ENCODE assay signal across 19 cellular contexts in genomic region chr16:84042308-84042878, GRCh38. TPM values are rescaled to one million over a fixed set of nuclear protein-coding genes. Genes with fewer than 3 reads are reported as not detected.
DNase-seq lines count a peak whose midpoint lies in the region; ATAC-seq and TF ChIP-seq lines count a peak whose summit lies in the region.
"Had no signal": no experiment of that assay in that cellular context is flagged by ENCODE, and none has a peak within 500 bp of the region (broad histone marks: within the 10 kb centered on the region; RNA-seq: fewer than 3 reads in every experiment).

Gene SLC38A8, minus strand, starts transcription at chr16:84042795. Its CDS starts 638 bp downstream, at chr16:84042157.

- H3K9ac ChIP-seq in endodermal cell (ENCODE audit: extremely low read depth, low read length, poor library complexity, severe bottlenecking): no peak within 1 kb of the TSS

- no peak for TF ChIP-seq EP300 in Ishikawa (IDR thresholded peaks at IDR 0.05; ENCODE audit: borderline replicate concordance)

- peak within 1 kb of the TSS; percentile 72 for H3K27ac Mint-ChIP-seq in endodermal cell
- H3K27ac Mint-ChIP-seq: GM23338, T-cell had no signal

- H3K36me3 ChIP-seq in endodermal cell (ENCODE audit: control insufficient read depth, insufficient read depth, low read length) (no peaks in the 10 kb centered on the region), neuron (ENCODE audit: insufficient read depth, low read length) (no peaks in the 10 kb centered on the region)

- no peaks in the 10 kb centered on the region for H3K9me3 Mint-ChIP-seq in endodermal cell
- H3K9me3 Mint-ChIP-seq: GM23338, T-cell had no signal

- peak within 1 kb of the TSS; percentile 3 for H3K4me3 Mint-ChIP-seq in endodermal cell
- H3K4me3 Mint-ChIP-seq: CD4-positive, CD25-positive, alpha-beta regulatory T cell; GM23338; T-cell had no signal

- H3K27me3 Mint-ChIP-seq in endodermal cell (ENCODE audit: insufficient read depth): peaks cover 59% of the 10 kb centered on the region

- no peaks in the 10 kb centered on the region for H3K36me3 Mint-ChIP-seq in endodermal cell (ENCODE audit: low read depth)

- H3K4me3 ChIP-seq in endodermal cell (ENCODE audit: low read length) (no peak within 1 kb of the TSS), neuron (ENCODE audit: low read length) (peak within 1 kb of the TSS; percentile 11)
- H3K4me3 ChIP-seq: GM23338 had no signal

- WGBS in endodermal cell (ENCODE audit: insufficient coverage in 1 of 2, insufficient read length in 1 of 2), 2 experiments: 75 to 80% methylated on average over 2 to 9 of the region's 9 CpGs

- H3K27me3 ChIP-seq in endodermal cell (ENCODE audit: control insufficient read depth, insufficient read depth, low read length, poor library complexity, severe bottlenecking) (peaks cover 50% of the 10 kb centered on the region), neuron (ENCODE audit: insufficient read depth, low read length) (no peaks in the 10 kb centered on the region)

- H3K9me3 ChIP-seq in endodermal cell (ENCODE audit: control insufficient read depth, low read length): no peaks in the 10 kb centered on the region
- no peaks in the 10 kb centered on the region for H3K9me3 ChIP-seq in neuron (ENCODE audit: low read length)

- H3K27ac ChIP-seq in endodermal cell (ENCODE audit: low read depth, low read length): no peak within 1 kb of the TSS

- H3K4me1 ChIP-seq in endodermal cell (ENCODE audit: control insufficient read depth, insufficient read depth, low read length) (peaks cover 14% of the 10 kb centered on the region), neuron (ENCODE audit: insufficient read depth, low read length) (peaks cover 13% of the 10 kb centered on the region)

- TF ChIP-seq RAD21 in Ishikawa (IDR thresholded peaks at IDR 0.05; ENCODE audit: low read depth): no peak

- ATAC-seq in HG02678 (IDR thresholded peaks at IDR 0.05; ENCODE audit: unreplicated experiment): no peak
- ATAC-seq: SK-N-SH treated with all-trans-retinoic acid at 6 μM for 48 hours, T-cell had no signal

- peaks cover 27% of the 10 kb centered on the region for H3K4me1 Mint-ChIP-seq in endodermal cell

- DNase-seq in endodermal cell: no peak
- DNase-seq in HT-29 (ENCODE audit: low spot score): no peak
- no peak for DNase-seq in AG20443 (ENCODE audit: low spot score)
- DNase-seq in NOMO-1 treated with DMSO at 0.1 percent for 48 hours (lab: John Stamatoyannopoulos, UW; ENCODE audit: unreplicated experiment): no peak
- DNase-seq: AML-193; CD4-positive, CD25-positive, alpha-beta regulatory T cell; GDM1; NCI-H1694; NCI-H2081 treated with DMSO at 0.1 percent for 48 hours; RPMI8226; SIG-M5; T-cell had no signal

- TF ChIP-seq CTCF in endodermal cell (conservative IDR thresholded peaks at IDR 0.05): no peak

- H2AFZ ChIP-seq in neuron (ENCODE audit: low read depth, low read length): peak within 1 kb of the TSS; percentile 20

TF ChIP-seq in Ishikawa, 13 proteins besides CTCF, POLR2A, EP300 and RAD21:
- TF ChIP-seq TEAD4 (IDR thresholded peaks at IDR 0.05) (no peak), ZBTB7A (IDR thresholded peaks at IDR 0.05; ENCODE audit: low read depth) (0 out of 2 replicates have a peak, but pooled peaks have one; percentile 45)

RNA-seq across cellular contexts. Expression of gene SLC38A8, which starts in this region (rescaled TPM):
- not detected for total RNA-seq in endodermal cell
- 0.46 TPM for polyA plus RNA-seq in endodermal cell (2013, experiment 1 of 2)
- polyA plus RNA-seq in endodermal cell (2013, experiment 2 of 2): not detected
- total RNA-seq in HT-29 (2014; rRNA removed; shearing (Covaris generic)): not detected in 2 replicates
- total RNA-seq: CD4-positive, CD25-positive, alpha-beta regulatory T cell; Daoy; GM23338; NCI-H460; T-cell had no signal
- polyA plus RNA-seq: CD4-positive, CD25-positive, alpha-beta regulatory T cell; GM23338 had no signal
